Comparison of ENCODE assay signal across 17 cellular contexts in the genomic region with DNA sequence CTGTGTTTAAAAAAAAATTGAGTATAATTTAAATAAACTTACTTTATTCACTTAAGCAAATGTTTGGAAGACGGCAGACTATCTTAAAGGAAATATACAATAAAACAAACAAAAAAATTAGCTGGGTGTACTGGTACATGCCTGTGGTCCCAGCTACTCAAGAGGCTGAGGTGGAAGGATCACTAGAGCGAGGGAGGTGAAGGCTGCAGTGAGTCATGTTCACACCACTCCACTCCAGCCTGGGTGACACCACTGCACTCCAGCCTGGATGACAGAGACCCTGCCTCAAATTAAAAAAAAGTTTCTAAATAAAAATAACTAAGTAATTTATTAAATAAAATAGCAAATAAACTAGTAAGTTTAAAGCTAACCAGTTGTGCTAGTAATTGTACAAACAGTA. TPM values are rescaled to one million over a fixed set of nuclear protein-coding genes. Genes with fewer than 3 reads are reported as not detected.
DNase-seq lines count a peak whose midpoint lies in the region; ATAC-seq and TF ChIP-seq lines count a peak whose summit lies in the region.
"Had no signal": no experiment of that assay in that cellular context is flagged by ENCODE, and none has a peak within 500 bp of the region (broad histone marks: within the 10 kb centered on the region; RNA-seq: fewer than 3 reads in every experiment).

No MANE protein-coding gene starts in this region.

- no peak overlapping the region for H3K27ac ChIP-seq in SK-N-SH (ENCODE audit: low read depth in 2 of 2, low read length in 1 of 2)
- H3K27ac ChIP-seq: colonic mucosa, epithelial cell of prostate, upper lobe of right lung had no signal

- no peak overlapping the region for H3K4me3 Mint-ChIP-seq in CD14-positive monocyte
- H3K4me3 Mint-ChIP-seq: mesothelial cell of epicardium; stimulated activated memory B cell treated with anti-CD40 and anti-IgM and Interleukin-4, amounts not matched to agents 10 μg/mL and 1 μg/mL and 100 μg/mL, for 72 hours had no signal

- peaks cover 100% of the 10 kb centered on the region for H4K20me1 ChIP-seq in SK-N-SH (ENCODE audit: insufficient read depth)

- H3K4me3 ChIP-seq in choroid plexus epithelial cell (ENCODE audit: low read depth, low read length) (no peak overlapping the region), SK-N-SH (ENCODE audit: low read depth in 2 of 2, low read length in 1 of 2) (no peak overlapping the region)
- H3K4me3 ChIP-seq: colonic mucosa, upper lobe of right lung had no signal

- H3K9ac ChIP-seq in SK-N-SH = no peak overlapping the region

- H3K4me2 ChIP-seq in SK-N-SH = no peak overlapping the region

- no peak overlapping the region for H3K27ac Mint-ChIP-seq in activated naive CD4-positive, alpha-beta T cell treated with anti-CD3 and anti-CD28 coated beads, Interleukin-2, amount 50 U/mL, for 72 hours
- peak overlapping the region in 1 of 7 donors; percentile 50 for H3K27ac Mint-ChIP-seq in CD14-positive monocyte
- H3K27ac Mint-ChIP-seq: stimulated activated memory B cell treated with anti-CD40 and anti-IgM and Interleukin-4, amounts not matched to agents 10 μg/mL and 1 μg/mL and 100 μg/mL, for 72 hours had no signal

- intact Hi-C loops in CD14-positive monocyte (cut with micrococcal nuclease) = no loop called here

- TF ChIP-seq RAD21 in SK-N-SH (IDR thresholded peaks at IDR 0.05; ENCODE audit: low read length) = no peak

- ATAC-seq in activated naive CD4-positive, alpha-beta T cell treated with anti-CD3 and anti-CD28 coated beads, Interleukin-2, amount 50 U/mL, for 72 hours = peak; percentile 65 to 76
- ATAC-seq in stimulated activated naive CD8-positive, alpha-beta T cell treated with anti-CD3 and anti-CD28 coated beads, Interleukin-15, Interleukin-2, amounts not matched to agents 100 U/mL and 50 U/mL, for 24 hours = peak; percentile 86
- ATAC-seq: SK-N-SH treated with all-trans-retinoic acid at 6 μM for 48 hours; stimulated activated memory B cell treated with anti-CD40 and anti-IgM and Interleukin-4, amounts not matched to agents 10 μg/mL and 1 μg/mL and 100 μg/mL, for 72 hours; upper lobe of right lung had no signal

- POLR2A ChIA-PET in SK-N-SH (lab: Yijun Ruan, JAX) = interaction anchor here (0.9 kb wide), 1 partner anchor 80 kb away, joined by 3 read pairs; no protein-coding TSS in a partner anchor

- H3K27me3 ChIP-seq in SK-N-SH (ENCODE audit: insufficient read depth) = no peaks in the 10 kb centered on the region
- H3K27me3 ChIP-seq: colonic mucosa, upper lobe of right lung had no signal

- WGBS in SK-N-SH (ENCODE audit: low lambda C conversion rate) = 89% methylated on average over 2 of the region's 2 CpGs

- no peaks in the 10 kb centered on the region for H3K9me2 ChIP-seq in SK-N-SH

- H3K36me3 Mint-ChIP-seq in activated naive CD4-positive, alpha-beta T cell treated with anti-CD3 and anti-CD28 coated beads, Interleukin-2, amount 50 U/mL, for 72 hours = peaks cover 4 to 23% of the 10 kb centered on the region in 2 donors
- peaks cover 5 to 23% of the 10 kb centered on the region in 2 donors for H3K36me3 Mint-ChIP-seq in CD14-positive monocyte
- H3K36me3 Mint-ChIP-seq: mesothelial cell of epicardium had no signal

- peaks cover 100% of the 10 kb centered on the region for H3K79me2 ChIP-seq in SK-N-SH (ENCODE audit: insufficient read depth)

- H3K4me1 Mint-ChIP-seq in CD14-positive monocyte = peaks cover 40% of the 10 kb centered on the region

- no peaks in the 10 kb centered on the region for H3K9me3 ChIP-seq in SK-N-SH
- H3K9me3 ChIP-seq: colonic mucosa, upper lobe of right lung had no signal

- no peaks in the 10 kb centered on the region for H3F3A ChIP-seq in SK-N-SH (replicated peaks; ENCODE audit: insufficient read depth)

- peaks cover 0 to 1% (median 0%) of the 10 kb centered on the region in 3 donors for H3K27me3 Mint-ChIP-seq in CD14-positive monocyte (ENCODE audit: low read depth in 3 of 3)
- H3K27me3 Mint-ChIP-seq: stimulated activated memory B cell treated with anti-CD40 and anti-IgM and Interleukin-4, amounts not matched to agents 10 μg/mL and 1 μg/mL and 100 μg/mL, for 72 hours had no signal

- no peak overlapping the region for H2AFZ ChIP-seq in SK-N-SH (ENCODE audit: low read depth)

- H3K9me3 Mint-ChIP-seq in activated naive CD4-positive, alpha-beta T cell treated with anti-CD3 and anti-CD28 coated beads, Interleukin-2, amount 50 U/mL, for 72 hours = no peaks in the 10 kb centered on the region
- H3K9me3 Mint-ChIP-seq in CD14-positive monocyte = no peaks in the 10 kb centered on the region
- H3K9me3 Mint-ChIP-seq: mesothelial cell of epicardium; stimulated activated memory B cell treated with anti-CD40 and anti-IgM and Interleukin-4, amounts not matched to agents 10 μg/mL and 1 μg/mL and 100 μg/mL, for 72 hours had no signal

- H3K4me1 ChIP-seq in SK-N-SH (ENCODE audit: control insufficient read depth in 1 of 2, insufficient read depth in 2 of 2, low read depth in 1 of 2, low read length in 1 of 2) = peaks cover 0 to 10% of the 10 kb centered on the region in 2 experiments; a peak in 2 of 4 replicates

- no peak for TF ChIP-seq EP300 in SK-N-SH (IDR thresholded peaks at IDR 0.05; ENCODE audit: borderline replicate concordance in 1 of 2, low read depth in 1 of 2, low read length in 1 of 2)

- TF ChIP-seq CTCF in choroid plexus epithelial cell (conservative IDR thresholded peaks at IDR 0.05; ENCODE audit: low read depth, low read length) = no peak
- no peak for TF ChIP-seq CTCF in CD14-positive monocyte (IDR thresholded peaks at IDR 0.05)
- TF ChIP-seq CTCF in SK-N-SH (IDR thresholded peaks at IDR 0.05) = no peak

- DNase-seq in activated naive CD4-positive, alpha-beta T cell treated with anti-CD3 and anti-CD28 coated beads, Interleukin-2, amount 50 U/mL, for 72 hours (ENCODE audit: low spot score in 2 of 2) = no peak
- DNase-seq in activated naive CD4-positive, alpha-beta T cell treated with Interleukin-2 at 50 U/mL for 16 hours = no peak
- DNase-seq in M059J (ENCODE audit: low read depth) (peak; percentile 18), choroid plexus epithelial cell (ENCODE audit: low read depth) (peak; percentile 45), CD14-positive monocyte (ENCODE audit: low spot score) (no peak), occipital lobe (lab: John Stamatoyannopoulos, UW) (no peak), SK-N-SH (no peak)
- DNase-seq in stimulated activated naive CD8-positive, alpha-beta T cell treated with anti-CD3 and anti-CD28 coated beads, Interleukin-15, Interleukin-2, amounts not matched to agents 100 U/mL and 50 U/mL, for 24 hours = no peak
- DNase-seq: amniotic stem cell, colonic mucosa, kidney, NCI-H1417 treated with DMSO at 0.1 percent for 48 hours, upper lobe of right lung had no signal

- CTCF ChIA-PET in SK-N-SH (lab: Yijun Ruan, JAX) = interaction anchor here (0.7 to 11.5 kb wide), 6 partner anchors 17 to 299 kb away, joined by 3 to 128 read pairs (median 4); no protein-coding TSS in a partner anchor

- peaks cover under 1 to 22% of the 10 kb centered on the region in 2 experiments for H3K36me3 ChIP-seq in SK-N-SH (replicated peaks in 1 of 2; ENCODE audit: control insufficient read depth in 1 of 2, insufficient read depth in 2 of 2, low read length in 1 of 2)
- H3K36me3 ChIP-seq: colonic mucosa, upper lobe of right lung had no signal

TF ChIP-seq in SK-N-SH, 30 proteins besides CTCF, POLR2A, EP300 and RAD21 (continues in another document):
- TF ChIP-seq RFX5 (IDR thresholded peaks at IDR 0.05; ENCODE audit: low read length) = no peak
- TF ChIP-seq YY1 (IDR thresholded peaks at IDR 0.05; ENCODE audit: low read depth) = no peak
- no peak for TF ChIP-seq RCOR1 (IDR thresholded peaks at IDR 0.05; ENCODE audit: low read length)
- TF ChIP-seq, protein P1, sequence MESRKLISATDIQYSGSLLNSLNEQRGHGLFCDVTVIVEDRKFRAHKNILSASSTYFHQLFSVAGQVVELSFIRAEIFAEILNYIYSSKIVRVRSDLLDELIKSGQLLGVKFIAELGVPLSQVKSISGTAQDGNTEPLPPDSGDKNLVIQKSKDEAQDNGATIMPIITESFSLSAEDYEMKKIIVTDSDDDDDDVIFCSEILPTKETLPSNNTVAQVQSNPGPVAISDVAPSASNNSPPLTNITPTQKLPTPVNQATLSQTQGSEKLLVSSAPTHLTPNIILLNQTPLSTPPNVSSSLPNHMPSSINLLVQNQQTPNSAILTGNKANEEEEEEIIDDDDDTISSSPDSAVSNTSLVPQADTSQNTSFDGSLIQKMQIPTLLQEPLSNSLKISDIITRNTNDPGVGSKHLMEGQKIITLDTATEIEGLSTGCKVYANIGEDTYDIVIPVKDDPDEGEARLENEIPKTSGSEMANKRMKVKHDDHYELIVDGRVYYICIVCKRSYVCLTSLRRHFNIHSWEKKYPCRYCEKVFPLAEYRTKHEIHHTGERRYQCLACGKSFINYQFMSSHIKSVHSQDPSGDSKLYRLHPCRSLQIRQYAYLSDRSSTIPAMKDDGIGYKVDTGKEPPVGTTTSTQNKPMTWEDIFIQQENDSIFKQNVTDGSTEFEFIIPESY (IDR thresholded peaks at IDR 0.05; ENCODE audit: borderline replicate concordance, low read depth) = no peak
- TF ChIP-seq, protein P2, sequence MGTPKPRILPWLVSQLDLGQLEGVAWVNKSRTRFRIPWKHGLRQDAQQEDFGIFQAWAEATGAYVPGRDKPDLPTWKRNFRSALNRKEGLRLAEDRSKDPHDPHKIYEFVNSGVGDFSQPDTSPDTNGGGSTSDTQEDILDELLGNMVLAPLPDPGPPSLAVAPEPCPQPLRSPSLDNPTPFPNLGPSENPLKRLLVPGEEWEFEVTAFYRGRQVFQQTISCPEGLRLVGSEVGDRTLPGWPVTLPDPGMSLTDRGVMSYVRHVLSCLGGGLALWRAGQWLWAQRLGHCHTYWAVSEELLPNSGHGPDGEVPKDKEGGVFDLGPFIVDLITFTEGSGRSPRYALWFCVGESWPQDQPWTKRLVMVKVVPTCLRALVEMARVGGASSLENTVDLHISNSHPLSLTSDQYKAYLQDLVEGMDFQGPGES (IDR thresholded peaks at IDR 0.05; ENCODE audit: low read depth, low read length) = no peak
- TF ChIP-seq MEF2A (IDR thresholded peaks at IDR 0.05; ENCODE audit: borderline replicate concordance, low read depth) = no peak
- TF ChIP-seq FOSL2 (IDR thresholded peaks at IDR 0.05; ENCODE audit: borderline replicate concordance, low read depth) = no peak
- no peak for TF ChIP-seq ELF1 (IDR thresholded peaks at IDR 0.05)
- no peak for TF ChIP-seq TEAD4 (IDR thresholded peaks at IDR 0.05; ENCODE audit: borderline replicate concordance, insufficient read depth)
- TF ChIP-seq CHD2 (IDR thresholded peaks at IDR 0.05; ENCODE audit: low read length, partially characterized antibody) = no peak
- no peak for TF ChIP-seq TCF12 (IDR thresholded peaks at IDR 0.05)
- TF ChIP-seq SMC3 (IDR thresholded peaks at IDR 0.05; ENCODE audit: low read depth, low read length) = no peak

RNA-seq across cellular contexts. Expression of a gene that starts 7.5 kb away (rescaled TPM):
- total RNA-seq in activated naive CD4-positive, alpha-beta T cell treated with anti-CD3 and anti-CD28 coated beads, Interleukin-2, amount 50 U/mL, for 72 hours = 100 to 1,000 TPM in 1 of 2 donors, 10 to 100 TPM in 1; 99.0 to 111 TPM
- total RNA-seq in M059J (2014; rRNA removed; shearing (Covaris generic)) = 15.5 and 25.6 TPM in 2 replicates
- 1 to 10 TPM; 7.2 to 8.3 TPM for polyA plus RNA-seq in CD14-positive monocyte
- total RNA-seq in occipital lobe = 177 TPM
- polyA plus RNA-seq in SK-N-SH (2012; rRNA removed) = 19.7 and 29.7 TPM in 2 replicates
- 22.7 and 25.9 TPM in 2 replicates for polyA plus RNA-seq in SK-N-SH (2012; cell fraction: cytosol; rRNA removed)
- polyA plus RNA-seq in SK-N-SH (2012; cell fraction: nucleus; rRNA removed) = 12.6 and 30.0 TPM in 2 replicates

Comparison
In these comparisons a context has a peak if more than half of its experiments do, and no peak if none do; other contexts are left out.
1. DNase-seq: peak in M059J (single experiment) and choroid plexus epithelial cell (single experiment); none in activated naive CD4-positive, alpha-beta T cell treated with anti-CD3 and anti-CD28 coated beads, Interleukin-2, amount 50 U/mL, for 72 hours (0 of 2), activated naive CD4-positive, alpha-beta T cell treated with Interleukin-2 at 50 U/mL for 16 hours (single experiment), stimulated activated naive CD8-positive, alpha-beta T cell treated with anti-CD3 and anti-CD28 coated beads, Interleukin-15, Interleukin-2, amounts not matched to agents 100 U/mL and 50 U/mL, for 24 hours (single experiment), CD14-positive monocyte (single experiment), occipital lobe (single experiment) and SK-N-SH (single experiment).